In genomic region chr6:52496609-52497008, GRCh38 we compare ENCODE assay signal across 2 cellular contexts.
TF ChIP-seq lines count a peak whose summit lies in the region.

No MANE protein-coding gene starts in this region.

TF ChIP-seq in GM12891, 5 proteins besides CTCF, POLR2A, EP300 and RAD21 (continued from another document):
- TF ChIP-seq SPI1 (IDR thresholded peaks at IDR 0.05; ENCODE audit: low read depth, low read length) (peak; percentile 39; the same call in 1 of the 2 replicates), POU2F2 (IDR thresholded peaks at IDR 0.05; ENCODE audit: low read depth, low read length) (no peak), PAX5 (IDR thresholded peaks at IDR 0.05; ENCODE audit: insufficient read depth, low read length, severe bottlenecking) (no peak)

TF ChIP-seq in GM12878, 131 proteins besides CTCF, POLR2A, EP300 and RAD21 (continued from another document):
- TF ChIP-seq RUNX3 (IDR thresholded peaks at IDR 0.05; ENCODE audit: low read length), result 0 out of 2 replicates have a peak, but pooled peaks have one; percentile 15
- TF ChIP-seq, protein P1, sequence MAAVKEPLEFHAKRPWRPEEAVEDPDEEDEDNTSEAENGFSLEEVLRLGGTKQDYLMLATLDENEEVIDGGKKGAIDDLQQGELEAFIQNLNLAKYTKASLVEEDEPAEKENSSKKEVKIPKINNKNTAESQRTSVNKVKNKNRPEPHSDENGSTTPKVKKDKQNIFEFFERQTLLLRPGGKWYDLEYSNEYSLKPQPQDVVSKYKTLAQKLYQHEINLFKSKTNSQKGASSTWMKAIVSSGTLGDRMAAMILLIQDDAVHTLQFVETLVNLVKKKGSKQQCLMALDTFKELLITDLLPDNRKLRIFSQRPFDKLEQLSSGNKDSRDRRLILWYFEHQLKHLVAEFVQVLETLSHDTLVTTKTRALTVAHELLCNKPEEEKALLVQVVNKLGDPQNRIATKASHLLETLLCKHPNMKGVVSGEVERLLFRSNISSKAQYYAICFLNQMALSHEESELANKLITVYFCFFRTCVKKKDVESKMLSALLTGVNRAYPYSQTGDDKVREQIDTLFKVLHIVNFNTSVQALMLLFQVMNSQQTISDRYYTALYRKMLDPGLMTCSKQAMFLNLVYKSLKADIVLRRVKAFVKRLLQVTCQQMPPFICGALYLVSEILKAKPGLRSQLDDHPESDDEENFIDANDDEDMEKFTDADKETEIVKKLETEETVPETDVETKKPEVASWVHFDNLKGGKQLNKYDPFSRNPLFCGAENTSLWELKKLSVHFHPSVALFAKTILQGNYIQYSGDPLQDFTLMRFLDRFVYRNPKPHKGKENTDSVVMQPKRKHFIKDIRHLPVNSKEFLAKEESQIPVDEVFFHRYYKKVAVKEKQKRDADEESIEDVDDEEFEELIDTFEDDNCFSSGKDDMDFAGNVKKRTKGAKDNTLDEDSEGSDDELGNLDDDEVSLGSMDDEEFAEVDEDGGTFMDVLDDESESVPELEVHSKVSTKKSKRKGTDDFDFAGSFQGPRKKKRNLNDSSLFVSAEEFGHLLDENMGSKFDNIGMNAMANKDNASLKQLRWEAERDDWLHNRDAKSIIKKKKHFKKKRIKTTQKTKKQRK (IDR thresholded peaks at IDR 0.05; ENCODE audit: low read depth, low read length), result no peak
- no peak for TF ChIP-seq MTA3 (IDR thresholded peaks at IDR 0.05; ENCODE audit: borderline replicate concordance, low read length)
- TF ChIP-seq SUPT20H (IDR thresholded peaks at IDR 0.05; ENCODE audit: borderline replicate concordance, control insufficient read depth, low read depth, low read length), result no peak
- TF ChIP-seq CHD4 (IDR thresholded peaks at IDR 0.05), result no peak
- no peak for TF ChIP-seq KDM1A (IDR thresholded peaks at IDR 0.05; ENCODE audit: borderline replicate concordance)
- TF ChIP-seq POU2F2 (IDR thresholded peaks at IDR 0.05; ENCODE audit: borderline replicate concordance, low read depth, low read length), result no peak
- TF ChIP-seq PBX3 (IDR thresholded peaks at IDR 0.05; ENCODE audit: insufficient replicate concordance, low read depth, low read length), result no peak
TF ChIP-seq in GM12878: peak in this region for 2.
